1 cellular context compared by ENCODE assay signal in genomic region chr12:52442600-52443061, GRCh38.
TF ChIP-seq lines count a peak whose summit lies in the region.

No MANE protein-coding gene starts in this region.

TF ChIP-seq in HepG2, 621 proteins besides CTCF, POLR2A, EP300 and RAD21:
- TF ChIP-seq KAT2B (IDR thresholded peaks at IDR 0.05; ENCODE audit: borderline replicate concordance, low read depth, low read length) = no peak
- no peak for TF ChIP-seq THYN1 (CRISPR knock-in tag; IDR thresholded peaks at IDR 0.05; ENCODE audit: borderline replicate concordance, low read depth)
- TF ChIP-seq HHEX (CRISPR knock-in tag; IDR thresholded peaks at IDR 0.05) = no peak
- TF ChIP-seq TRAFD1 (CRISPR knock-in tag; IDR thresholded peaks at IDR 0.05; ENCODE audit: borderline replicate concordance) = no peak
- no peak for TF ChIP-seq ZBTB42 (CRISPR knock-in tag; IDR thresholded peaks at IDR 0.05)
- no peak for TF ChIP-seq FLYWCH1 (CRISPR knock-in tag; IDR thresholded peaks at IDR 0.05)
- TF ChIP-seq, protein P1, sequence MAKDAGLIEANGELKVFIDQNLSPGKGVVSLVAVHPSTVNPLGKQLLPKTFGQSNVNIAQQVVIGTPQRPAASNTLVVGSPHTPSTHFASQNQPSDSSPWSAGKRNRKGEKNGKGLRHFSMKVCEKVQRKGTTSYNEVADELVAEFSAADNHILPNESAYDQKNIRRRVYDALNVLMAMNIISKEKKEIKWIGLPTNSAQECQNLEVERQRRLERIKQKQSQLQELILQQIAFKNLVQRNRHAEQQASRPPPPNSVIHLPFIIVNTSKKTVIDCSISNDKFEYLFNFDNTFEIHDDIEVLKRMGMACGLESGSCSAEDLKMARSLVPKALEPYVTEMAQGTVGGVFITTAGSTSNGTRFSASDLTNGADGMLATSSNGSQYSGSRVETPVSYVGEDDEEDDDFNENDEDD (CRISPR knock-in tag; IDR thresholded peaks at IDR 0.05; ENCODE audit: borderline replicate concordance) = no peak
- no peak for TF ChIP-seq HOMEZ (CRISPR knock-in tag; IDR thresholded peaks at IDR 0.05; ENCODE audit: low read depth)
- TF ChIP-seq ZKSCAN1 (IDR thresholded peaks at IDR 0.05; ENCODE audit: low read length) = no peak
- TF ChIP-seq KMT2B (CRISPR knock-in tag; IDR thresholded peaks at IDR 0.05) = no peak
- TF ChIP-seq SIX1 (CRISPR knock-in tag; IDR thresholded peaks at IDR 0.05; ENCODE audit: borderline replicate concordance) = no peak
- no peak for TF ChIP-seq TBX3 (IDR thresholded peaks at IDR 0.05; ENCODE audit: borderline replicate concordance)
- TF ChIP-seq ZSCAN21 (CRISPR knock-in tag; IDR thresholded peaks at IDR 0.05; ENCODE audit: borderline replicate concordance) = no peak
- TF ChIP-seq ZNF446 (CRISPR knock-in tag; IDR thresholded peaks at IDR 0.05) = no peak
- TF ChIP-seq, protein P2, sequence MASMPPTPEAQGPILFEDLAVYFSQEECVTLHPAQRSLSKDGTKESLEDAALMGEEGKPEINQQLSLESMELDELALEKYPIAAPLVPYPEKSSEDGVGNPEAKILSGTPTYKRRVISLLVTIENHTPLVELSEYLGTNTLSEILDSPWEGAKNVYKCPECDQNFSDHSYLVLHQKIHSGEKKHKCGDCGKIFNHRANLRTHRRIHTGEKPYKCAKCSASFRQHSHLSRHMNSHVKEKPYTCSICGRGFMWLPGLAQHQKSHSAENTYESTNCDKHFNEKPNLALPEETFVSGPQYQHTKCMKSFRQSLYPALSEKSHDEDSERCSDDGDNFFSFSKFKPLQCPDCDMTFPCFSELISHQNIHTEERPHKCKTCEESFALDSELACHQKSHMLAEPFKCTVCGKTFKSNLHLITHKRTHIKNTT (CRISPR knock-in tag; IDR thresholded peaks at IDR 0.05) = no peak
- no peak for TF ChIP-seq ZNF614 (CRISPR knock-in tag; IDR thresholded peaks at IDR 0.05; ENCODE audit: borderline replicate concordance)
- no peak for TF ChIP-seq ZNF737 (CRISPR knock-in tag; IDR thresholded peaks at IDR 0.05; ENCODE audit: borderline replicate concordance)
- TF ChIP-seq NCOA2 (CRISPR knock-in tag; IDR thresholded peaks at IDR 0.05) = no peak
- TF ChIP-seq FOXP1 (IDR thresholded peaks at IDR 0.05) = no peak
- no peak for TF ChIP-seq FOXP1 (CRISPR knock-in tag; IDR thresholded peaks at IDR 0.05)
- TF ChIP-seq MZF1 (CRISPR knock-in tag; IDR thresholded peaks at IDR 0.05; ENCODE audit: borderline replicate concordance) = no peak
